In the genomic region with DNA sequence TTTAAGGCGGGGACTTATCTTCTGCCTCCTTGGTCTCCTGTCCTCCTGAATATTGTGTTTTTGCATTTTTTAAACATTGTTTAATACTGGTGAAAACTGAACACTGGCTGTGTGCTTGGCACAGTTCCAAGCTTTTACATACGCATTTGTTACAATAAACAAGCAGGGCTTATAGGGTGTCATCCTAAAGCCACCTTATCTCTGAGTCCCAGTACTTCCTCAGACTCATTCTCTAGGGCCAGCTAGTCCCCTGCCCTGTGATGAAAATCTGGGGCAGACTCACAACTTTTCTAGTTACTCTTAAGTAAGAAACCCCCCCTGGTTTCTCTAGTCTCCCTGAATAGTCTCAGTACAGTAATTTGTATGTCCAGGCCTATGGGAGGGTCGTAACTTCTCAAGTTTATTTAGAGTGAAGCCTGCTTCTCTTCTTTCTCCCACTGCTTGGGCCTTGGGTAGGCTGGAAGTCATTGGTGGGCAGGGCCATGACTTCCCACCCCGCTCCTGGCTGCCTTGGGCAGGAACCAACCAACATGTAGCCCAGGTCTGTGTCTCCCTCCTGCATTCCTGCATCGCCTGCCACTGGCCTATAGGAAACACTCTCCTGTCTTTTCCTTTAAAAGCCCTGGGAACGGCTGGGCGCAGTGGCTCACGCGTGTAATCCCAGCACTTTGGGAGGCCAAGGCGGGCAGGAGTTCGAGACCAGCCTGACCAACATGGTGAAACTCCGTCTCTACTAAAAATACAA, we compare ENCODE assay signal across 21 cellular contexts. TPM values are rescaled to one million over a fixed set of nuclear protein-coding genes. Genes with fewer than 3 reads are reported as not detected.
A peak's percentile ranks its signal among the peaks of the same experiment; 100 is the strongest.
DNase-seq lines count a peak whose midpoint lies in the region; ATAC-seq, FAIRE-seq and TF ChIP-seq lines count a peak whose summit lies in the region.
"Had no signal": no experiment of that assay in that cellular context is flagged by ENCODE, and none has a peak within 500 bp of the region (broad histone marks: within the 10 kb centered on the region; RNA-seq: fewer than 3 reads in every experiment).

No MANE protein-coding gene starts in this region.

- no peak for TF ChIP-seq POLR2A in erythroblast (IDR thresholded peaks at IDR 0.05; ENCODE audit: low read length)

- no peak overlapping the region for H3K9ac ChIP-seq in SK-N-SH

- H3K4me1 ChIP-seq in SK-N-SH (ENCODE audit: control insufficient read depth in 1 of 2, insufficient read depth in 2 of 2, low read depth in 1 of 2, low read length in 1 of 2) (peaks cover 17 to 68% of the 10 kb centered on the region in 2 experiments), tibial artery (peaks cover 0 to 54% (median 14%) of the 10 kb centered on the region in 4 donors)

- H3K9me3 ChIP-seq in SK-N-SH (no peaks in the 10 kb centered on the region), tibial artery (no peaks in the 10 kb centered on the region)
- H3K9me3 ChIP-seq: esophagus squamous epithelium had no signal

- no peak for FAIRE-seq in RCC 7860 (lab: Jason Lieb, UNC)
- FAIRE-seq: GM18507 had no signal

- no peaks in the 10 kb centered on the region for H3K9me2 ChIP-seq in SK-N-SH

- no peaks in the 10 kb centered on the region for H3K79me2 ChIP-seq in SK-N-SH (ENCODE audit: insufficient read depth)

- H3K36me3 ChIP-seq in SK-N-SH (replicated peaks in 1 of 2; ENCODE audit: control insufficient read depth in 1 of 2, insufficient read depth in 2 of 2, low read length in 1 of 2) (no peaks in the 10 kb centered on the region), tibial artery (no peaks in the 10 kb centered on the region)
- H3K36me3 ChIP-seq: esophagus squamous epithelium had no signal

- H3K4me2 ChIP-seq in SK-N-SH = no peak overlapping the region

- ATAC-seq in SK-N-SH treated with all-trans-retinoic acid at 6 μM for 48 hours (no peak), HG03460 (IDR thresholded peaks at IDR 0.05; ENCODE audit: unreplicated experiment) (no peak)
- ATAC-seq: activated CD8-positive, alpha-beta T cell treated with anti-CD3 and anti-CD28 coated beads, Interleukin-2, amount 10 ng/mL, durations not matched to agents 7 days and 5 days; Right ventricle myocardium inferior had no signal

- intact Hi-C loops in tibial artery (cut with DNase I; ENCODE audit: low total_unique reads) = no loop called here

- CTCF ChIA-PET in SK-N-SH (lab: Yijun Ruan, JAX) = interaction anchor here (0.8 to 1.5 kb wide), 2 partner anchors 72 kb away, joined by 3 to 4 read pairs; no protein-coding TSS in a partner anchor

- DNase-seq in SK-N-SH (no peak), SKM-1 (lab: John Stamatoyannopoulos, UW; ENCODE audit: unreplicated experiment) (peak; percentile 5), erythroblast (lab: John Stamatoyannopoulos, UW) (peak; percentile 18 to 33), tibial artery (no peak), RCC 7860 (ENCODE audit: low spot score) (no peak), ecto neural progenitor cell (ENCODE audit: low spot score) (no peak)
- DNase-seq: ACHN; activated CD8-positive, alpha-beta T cell treated with anti-CD3 and anti-CD28 coated beads, Interleukin-2, amount 10 ng/mL, durations not matched to agents 7 days and 5 days; activated naive CD4-positive, alpha-beta T cell treated with anti-CD3 and anti-CD28 coated beads for 36 hours; activated T-cell treated with anti-CD3 and anti-CD28 coated beads, Interleukin-2, amount 50 U/mL, for 24 hours; anterior cingulate cortex; CD4-positive, CD25-positive, alpha-beta regulatory T cell; effector CD4-positive, alpha-beta T cell; esophagus squamous epithelium; NCI-H1694 treated with DMSO at 0.1 percent for 48 hours; NCI-H345; substantia nigra had no signal

- 93% methylated on average over 12 of the region's 12 CpGs for WGBS in SK-N-SH (ENCODE audit: low lambda C conversion rate)

- TF ChIP-seq RAD21 in SK-N-SH (IDR thresholded peaks at IDR 0.05; ENCODE audit: low read length) = no peak

- TF ChIP-seq CTCF in SK-N-SH (IDR thresholded peaks at IDR 0.05) (no peak), tibial artery (IDR thresholded peaks at IDR 0.05) (no peak)

- no peak overlapping the region for H3K4me3 ChIP-seq in SK-N-SH (ENCODE audit: low read depth in 2 of 2, low read length in 1 of 2)
- no peak overlapping the region for H3K4me3 ChIP-seq in tibial artery
- H3K4me3 ChIP-seq: esophagus squamous epithelium had no signal

- POLR2A ChIA-PET in SK-N-SH (lab: Yijun Ruan, JAX) = no interaction called here

- H2AFZ ChIP-seq in SK-N-SH (ENCODE audit: low read depth) = 0 out of 2 replicates have a peak overlapping the region, but pooled peaks have one; percentile 11

- peaks cover 58% of the 10 kb centered on the region for H3F3A ChIP-seq in SK-N-SH (replicated peaks; ENCODE audit: insufficient read depth)

- H3K27ac ChIP-seq in SK-N-SH (ENCODE audit: low read depth in 2 of 2, low read length in 1 of 2) (peak overlapping the region in 1 of 2 experiments; percentile 99; a peak in 3 of 4 replicates), tibial artery (peak overlapping the region; percentile 76 to 83)
- H3K27ac ChIP-seq: esophagus squamous epithelium had no signal

- H3K27me3 ChIP-seq in SK-N-SH (ENCODE audit: insufficient read depth) = no peaks in the 10 kb centered on the region
- H3K27me3 ChIP-seq in tibial artery = no peaks in the 10 kb centered on the region
- H3K27me3 ChIP-seq: esophagus squamous epithelium had no signal

- no peak for TF ChIP-seq EP300 in SK-N-SH (IDR thresholded peaks at IDR 0.05; ENCODE audit: borderline replicate concordance in 1 of 2, low read depth in 1 of 2, low read length in 1 of 2)

- no peaks in the 10 kb centered on the region for H4K20me1 ChIP-seq in SK-N-SH (ENCODE audit: insufficient read depth)

TF ChIP-seq in SK-N-SH, 30 proteins besides CTCF, POLR2A, EP300 and RAD21:
- TF ChIP-seq GATA2 (CRISPR knock-in tag; IDR thresholded peaks at IDR 0.05) (no peak), NFIC (IDR thresholded peaks at IDR 0.05; ENCODE audit: borderline replicate concordance) (peak; percentile 39; the same call in 1 of the 2 replicates)

TF ChIP-seq in SK-N-SH treated with all-trans-retinoic acid at 6 μM for 48 hours, 23 proteins besides CTCF, POLR2A, EP300 and RAD21:
- TF ChIP-seq TOX (CRISPR knock-in tag; IDR thresholded peaks at IDR 0.05; ENCODE audit: borderline replicate concordance) (no peak), OSR1 (CRISPR knock-in tag; IDR thresholded peaks at IDR 0.05) (no peak), ZC3H10 (CRISPR knock-in tag; IDR thresholded peaks at IDR 0.05) (no peak)

RNA-seq across cellular contexts. Expression of a gene that starts 7.7 kb away (rescaled TPM):
- polyA plus RNA-seq in SK-N-SH (2012; rRNA removed) = 0.19 and 0.20 TPM in 2 replicates
- 0.24 and 0.27 TPM in 2 replicates for polyA plus RNA-seq in SK-N-SH (2012; cell fraction: cytosol; rRNA removed)
- polyA plus RNA-seq in SK-N-SH (2012; cell fraction: nucleus; rRNA removed) = 0.18 and 0.29 TPM in 2 replicates
- polyA plus RNA-seq: CD4-positive, CD25-positive, alpha-beta regulatory T cell had no signal

Comparison
In these comparisons a context has a peak if more than half of its experiments do, and no peak if none do; other contexts are left out.
1. DNase-seq: peak in SKM-1 (single experiment) and erythroblast (2 of 2); none in SK-N-SH (single experiment), tibial artery (0 of 2), RCC 7860 (single experiment) and ecto neural progenitor cell (single experiment).